23 cellular contexts compared by ENCODE assay signal in the genomic region with DNA sequence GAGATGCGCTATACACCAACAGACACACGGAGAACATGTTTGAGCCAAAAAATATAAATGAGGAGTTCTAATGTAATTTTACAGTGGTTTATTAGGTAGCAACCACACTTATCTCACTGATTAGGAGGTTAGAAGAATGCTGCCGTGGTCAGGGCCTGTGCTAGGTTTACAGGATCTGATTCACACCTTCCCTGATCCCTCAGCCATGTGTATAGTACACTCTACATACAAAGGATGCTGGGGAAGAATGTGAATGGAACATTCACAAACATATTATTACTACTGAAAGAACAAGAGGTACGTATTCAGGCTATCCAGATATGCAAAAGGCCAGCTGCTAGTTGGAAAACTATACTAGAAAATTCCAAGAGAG.
DNase-seq lines count a peak whose midpoint lies in the region; TF ChIP-seq lines count a peak whose summit lies in the region.
"Had no signal": no experiment of that assay in that cellular context is flagged by ENCODE, and none has a peak within 500 bp of the region (broad histone marks: within the 10 kb centered on the region; RNA-seq: fewer than 3 reads in every experiment).

No MANE protein-coding gene starts in this region.

- H3K27me3 Mint-ChIP-seq in neural crest cell (ENCODE audit: low read depth) = no peaks in the 10 kb centered on the region
- H3K27me3 Mint-ChIP-seq: activated CD4-positive, alpha-beta T cell treated with anti-CD3 and anti-CD28 coated beads, Interleukin-2, amount 10 ng/mL, durations not matched to agents 7 days and 5 days; activated naive CD8-positive, alpha-beta T cell treated with anti-CD3 and anti-CD28 coated beads, Interleukin-2, amount 10 ng/mL, durations not matched to agents 7 days and 5 days; CD4-positive, alpha-beta T cell had no signal

- 87% methylated on average over 4 of the region's 4 CpGs for WGBS in HUES64

- peak overlapping the region; percentile 43 for H3K27ac Mint-ChIP-seq in neural crest cell (ENCODE audit: unreplicated experiment)
- H3K27ac Mint-ChIP-seq: activated CD4-positive, alpha-beta T cell treated with anti-CD3 and anti-CD28 coated beads, Interleukin-2, amount 10 ng/mL, durations not matched to agents 7 days and 5 days; activated naive CD8-positive, alpha-beta T cell treated with anti-CD3 and anti-CD28 coated beads, Interleukin-2, amount 10 ng/mL, durations not matched to agents 7 days and 5 days; CD4-positive, alpha-beta T cell; stimulated activated effector memory CD8-positive, alpha-beta T cell treated with anti-CD3 and anti-CD28 coated beads, Interleukin-12 subunit alpha, Interleukin-12 subunit beta, amount 100 ng/mL, for 72 hours; T-helper 1 cell treated with Interleukin-12 subunit alpha and Interleukin-12 subunit beta and Interleukin-4 antibody, amounts not matched to agents 30 μg/mL and 1 μg/mL, for 36 hours had no signal

- no peaks in the 10 kb centered on the region for H3K36me3 ChIP-seq in HUES64 (ENCODE audit: insufficient read depth, low read length)
- H3K36me3 ChIP-seq: heart left ventricle, suprapubic skin, vagina had no signal

- peak; percentile 52 for DNase-seq in astrocyte of the hippocampus (ENCODE audit: low read depth, low spot score)
- DNase-seq in glomerular visceral epithelial cell (ENCODE audit: extremely low spot score) = peak; percentile 22
- no peak for DNase-seq in neural crest cell (ENCODE audit: low read depth, low spot score)
- no peak for DNase-seq in activated gamma-delta T cell treated with Interleukin-2 at 50 U/mL for 16 hours
- DNase-seq in HT-29 (ENCODE audit: low spot score) = no peak
- DNase-seq in A172 (ENCODE audit: low spot score) = no peak
- DNase-seq: activated CD4-positive, alpha-beta T cell treated with anti-CD3 and anti-CD28 coated beads, Interleukin-2, amount 10 ng/mL, durations not matched to agents 7 days and 5 days; activated naive CD8-positive, alpha-beta T cell treated with anti-CD3 and anti-CD28 coated beads, Interleukin-2, amount 10 ng/mL, durations not matched to agents 7 days and 5 days; body of pancreas; CD4-positive, alpha-beta T cell; heart left ventricle; Karpas-422; left ventricle myocardium superior; NCI-H1092; NCI-H2029 treated with DMSO at 0.1 percent for 48 hours; nucleus accumbens; stimulated activated CD4-positive, alpha-beta T cell treated with anti-CD3 and anti-CD28 coated beads, Interleukin-2, amount 100 ng/mL, for 24 hours had no signal

- H3K4me3 ChIP-seq in HUES64 (ENCODE audit: low read length) = no peak overlapping the region
- H3K4me3 ChIP-seq: body of pancreas, heart left ventricle, skin epidermis, suprapubic skin, vagina had no signal

- H3K9me3 ChIP-seq in HUES64 (ENCODE audit: insufficient read depth, low read depth, low read length) = no peaks in the 10 kb centered on the region
- H3K9me3 ChIP-seq: body of pancreas, heart left ventricle, suprapubic skin, vagina had no signal

- no peak overlapping the region for H3K9ac ChIP-seq in HUES64 (ENCODE audit: low read depth, low read length)

- H3K27ac ChIP-seq in HUES64 (ENCODE audit: low read depth, low read length) = peak overlapping the region; percentile 7; the same call in 1 of the 2 replicates
- H3K27ac ChIP-seq: body of pancreas, suprapubic skin, vagina had no signal

- H3K36me3 Mint-ChIP-seq in neural crest cell (ENCODE audit: low read depth) = peaks cover 9% of the 10 kb centered on the region
- H3K36me3 Mint-ChIP-seq: activated naive CD8-positive, alpha-beta T cell treated with anti-CD3 and anti-CD28 coated beads, Interleukin-2, amount 10 ng/mL, durations not matched to agents 7 days and 5 days; stimulated activated effector memory CD8-positive, alpha-beta T cell treated with anti-CD3 and anti-CD28 coated beads, Interleukin-12 subunit alpha, Interleukin-12 subunit beta, amount 100 ng/mL, for 72 hours had no signal

- H3K9me3 Mint-ChIP-seq in neural crest cell = peaks cover 3% of the 10 kb centered on the region
- H3K9me3 Mint-ChIP-seq: activated CD4-positive, alpha-beta T cell treated with anti-CD3 and anti-CD28 coated beads, Interleukin-2, amount 10 ng/mL, durations not matched to agents 7 days and 5 days; activated naive CD8-positive, alpha-beta T cell treated with anti-CD3 and anti-CD28 coated beads, Interleukin-2, amount 10 ng/mL, durations not matched to agents 7 days and 5 days; CD4-positive, alpha-beta T cell; stimulated activated effector memory CD8-positive, alpha-beta T cell treated with anti-CD3 and anti-CD28 coated beads, Interleukin-12 subunit alpha, Interleukin-12 subunit beta, amount 100 ng/mL, for 72 hours; T-helper 1 cell treated with Interleukin-12 subunit alpha and Interleukin-12 subunit beta and Interleukin-4 antibody, amounts not matched to agents 30 μg/mL and 1 μg/mL, for 36 hours had no signal

- H3K4me1 Mint-ChIP-seq in neural crest cell = peaks cover 63% of the 10 kb centered on the region

- no peak overlapping the region for H3K4me3 Mint-ChIP-seq in neural crest cell
- H3K4me3 Mint-ChIP-seq: activated CD4-positive, alpha-beta T cell treated with anti-CD3 and anti-CD28 coated beads, Interleukin-2, amount 10 ng/mL, durations not matched to agents 7 days and 5 days; activated naive CD8-positive, alpha-beta T cell treated with anti-CD3 and anti-CD28 coated beads, Interleukin-2, amount 10 ng/mL, durations not matched to agents 7 days and 5 days; CD4-positive, alpha-beta T cell; stimulated activated effector memory CD8-positive, alpha-beta T cell treated with anti-CD3 and anti-CD28 coated beads, Interleukin-12 subunit alpha, Interleukin-12 subunit beta, amount 100 ng/mL, for 72 hours; T-helper 1 cell treated with Interleukin-12 subunit alpha and Interleukin-12 subunit beta and Interleukin-4 antibody, amounts not matched to agents 30 μg/mL and 1 μg/mL, for 36 hours had no signal

- TF ChIP-seq CTCF in neural crest cell (conservative IDR thresholded peaks at IDR 0.05) = no peak

- no peaks in the 10 kb centered on the region for H3K27me3 ChIP-seq in HUES64 (ENCODE audit: insufficient read depth, low read length)
- H3K27me3 ChIP-seq: body of pancreas, heart left ventricle, suprapubic skin, vagina had no signal

- peaks cover 35% of the 10 kb centered on the region for H3K4me1 ChIP-seq in HUES64 (ENCODE audit: insufficient read depth, low read length)
- H3K4me1 ChIP-seq: body of pancreas had no signal

Comparison
In these comparisons a context has a peak if more than half of its experiments do, and no peak if none do; other contexts are left out.
1. DNase-seq: peak in astrocyte of the hippocampus (single experiment) and glomerular visceral epithelial cell (single experiment); none in neural crest cell (single experiment), activated gamma-delta T cell treated with Interleukin-2 at 50 U/mL for 16 hours (single experiment), HT-29 (single experiment) and A172 (single experiment).